6 cellular contexts compared by ENCODE assay signal in the genomic region with DNA sequence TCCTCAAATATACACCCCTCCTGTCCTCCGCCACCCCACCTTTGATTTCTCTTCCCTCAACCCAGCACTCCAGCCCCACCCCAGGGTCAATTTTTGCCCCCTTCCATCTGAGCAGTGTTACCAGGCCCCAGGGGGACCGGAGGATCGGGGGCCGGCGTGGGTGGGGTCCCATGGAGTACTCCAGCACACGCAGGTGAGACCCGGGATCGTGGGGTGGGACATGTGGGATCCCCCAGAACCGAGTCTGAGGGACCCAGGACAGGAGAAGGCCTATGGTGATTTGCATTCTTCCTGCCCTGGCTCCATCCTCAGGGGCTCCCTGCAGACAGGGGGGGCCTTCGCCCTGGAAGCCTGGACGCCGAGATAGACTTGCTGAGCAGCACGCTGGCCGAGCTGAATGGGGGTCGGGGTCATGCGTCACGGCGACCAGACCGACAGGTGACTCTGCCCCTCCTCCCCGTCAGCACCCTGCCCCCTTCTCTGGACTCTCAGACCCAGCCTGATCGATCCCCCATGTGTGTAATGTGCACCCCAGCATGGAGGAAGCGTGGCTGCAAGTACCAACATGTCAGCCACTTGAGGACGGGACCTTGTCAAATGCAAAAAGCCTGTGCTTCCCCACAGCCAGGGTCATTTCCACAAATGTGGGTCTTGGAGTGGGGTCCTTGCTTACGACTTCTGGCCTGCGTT. TPM values are rescaled to one million over a fixed set of nuclear protein-coding genes. Genes with fewer than 3 reads are reported as not detected.
DNase-seq lines count a peak whose midpoint lies in the region; ATAC-seq, FAIRE-seq and TF ChIP-seq lines count a peak whose summit lies in the region.

No MANE protein-coding gene starts in this region.

- peaks cover 9% of the 10 kb centered on the region for H4K20me1 ChIP-seq in astrocyte (ENCODE audit: insufficient read depth, low read length)

- H3K9me3 Mint-ChIP-seq in astrocyte (ENCODE audit: unreplicated experiment): no peaks in the 10 kb centered on the region

- H3K4me1 ChIP-seq in astrocyte (ENCODE audit: insufficient read depth, low read length): peaks cover 36% of the 10 kb centered on the region

- no peaks in the 10 kb centered on the region for H3K9me3 ChIP-seq in astrocyte (ENCODE audit: insufficient read depth, low read depth, low read length)

- FAIRE-seq in astrocyte (lab: Jason Lieb, UNC): no peak

- H3K27ac ChIP-seq in astrocyte (ENCODE audit: low read depth, low read length): peak overlapping the region; percentile 95

- H3K4me3 ChIP-seq in astrocyte (ENCODE audit: insufficient read depth, low read depth, low read length): peak overlapping the region; percentile 85

- H2AFZ ChIP-seq in astrocyte (ENCODE audit: low read depth, low read length): no peak overlapping the region

- peaks cover 57% of the 10 kb centered on the region for H3K79me2 ChIP-seq in astrocyte (ENCODE audit: insufficient read depth, low read length)

- H3K4me1 Mint-ChIP-seq in astrocyte (ENCODE audit: low read depth, unreplicated experiment): peaks cover 7% of the 10 kb centered on the region

- peaks cover 13% of the 10 kb centered on the region for H3K36me3 Mint-ChIP-seq in astrocyte (ENCODE audit: low read depth, unreplicated experiment)

- H3K27ac Mint-ChIP-seq in astrocyte (ENCODE audit: unreplicated experiment): peak overlapping the region; percentile 92

- TF ChIP-seq CTCF in astrocyte (IDR thresholded peaks at IDR 0.05; ENCODE audit: insufficient read depth, low read depth, low read length): no peak

- no peaks in the 10 kb centered on the region for H3K27me3 ChIP-seq in astrocyte (ENCODE audit: insufficient read depth, low read length)

- peak overlapping the region; percentile 98 for H3K9ac ChIP-seq in astrocyte (ENCODE audit: low read length)

- H3K4me3 Mint-ChIP-seq in astrocyte (ENCODE audit: unreplicated experiment): peak overlapping the region; percentile 95

- peaks cover 18% of the 10 kb centered on the region for H3K36me3 ChIP-seq in astrocyte (ENCODE audit: insufficient read depth, low read length)

- H3K4me2 ChIP-seq in astrocyte (ENCODE audit: low read length): peak overlapping the region; percentile 97

- no peaks in the 10 kb centered on the region for H3K27me3 Mint-ChIP-seq in astrocyte (ENCODE audit: low read depth, unreplicated experiment)

- DNase-seq in astrocyte (ENCODE audit: low read depth) (no peak), myocyte (ENCODE audit: low read depth) (peak; percentile 27), NCI-H1092 (lab: John Stamatoyannopoulos, UW) (no peak)

- ATAC-seq in GM19023 (IDR thresholded peaks at IDR 0.05; ENCODE audit: unreplicated experiment): peak; percentile 10
- no peak for ATAC-seq in activated CD4-positive, CD25-positive, alpha-beta regulatory T cell treated with anti-CD3 and anti-CD28 coated beads, Interleukin-2, amount 50 U/mL, for 24 hours
- ATAC-seq in HG03135 (IDR thresholded peaks at IDR 0.05; ENCODE audit: unreplicated experiment): no peak

RNA-seq across cellular contexts. Expression of a gene that starts 0.8 kb away (rescaled TPM):
- total RNA-seq in astrocyte (86.9 and 99.9 TPM in 2 replicates), myocyte (94.2 and 99.3 TPM in 2 replicates)
- polyA plus RNA-seq in myocyte (2012): 111 TPM

RNA-seq across cellular contexts. Expression of a gene that starts 7.0 kb away (rescaled TPM):
- total RNA-seq in astrocyte (112 and 118 TPM in 2 replicates), myocyte (44.7 and 55.7 TPM in 2 replicates)
- 82.6 TPM for polyA plus RNA-seq in myocyte (2012)

RNA-seq across cellular contexts. Expression of a gene that starts 15.4 kb away (rescaled TPM):
- 26.7 and 30.5 TPM in 2 replicates for total RNA-seq in astrocyte
- total RNA-seq in myocyte: 13.4 and 23.8 TPM in 2 replicates
- 23.6 TPM for polyA plus RNA-seq in myocyte (2012)

RNA-seq across cellular contexts. Expression of a gene that starts 21.6 kb away (rescaled TPM):
- 2.7 and 3.3 TPM in 2 replicates for total RNA-seq in astrocyte
- 8.5 and 14.3 TPM in 2 replicates for total RNA-seq in myocyte
- polyA plus RNA-seq in myocyte (2012): 5.4 TPM

RNA-seq across cellular contexts. Expression of a gene that starts 27.7 kb away (rescaled TPM):
- total RNA-seq in astrocyte: 12.1 and 18.9 TPM in 2 replicates
- 51.0 and 84.4 TPM in 2 replicates for total RNA-seq in myocyte
- 6.8 TPM for polyA plus RNA-seq in myocyte (2012)
